In the genomic region with DNA sequence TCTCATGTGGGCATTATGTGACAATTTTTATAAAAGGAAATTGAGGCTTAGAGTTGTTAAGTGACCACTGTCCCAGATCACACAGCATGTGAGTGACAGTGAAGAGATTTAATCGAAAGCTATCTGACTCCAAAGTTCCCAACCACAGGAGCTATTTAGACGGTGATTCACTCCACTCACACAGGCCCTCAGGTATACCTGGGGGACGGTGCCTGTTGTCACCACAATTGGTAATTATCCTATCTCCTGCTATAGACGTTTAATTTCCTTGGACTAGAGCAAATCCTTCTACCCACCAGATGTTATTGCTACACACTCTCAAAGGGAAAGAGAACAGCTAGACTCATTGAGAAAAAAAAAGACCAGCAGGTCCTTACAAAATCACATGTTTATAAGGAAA, we compare ENCODE assay signal across 1 cellular context.
TF ChIP-seq lines count a peak whose summit lies in the region.

No MANE protein-coding gene starts in this region.

TF ChIP-seq in A549, 52 proteins besides CTCF, POLR2A, EP300 and RAD21 (continued from another document):
- TF ChIP-seq, protein P1, sequence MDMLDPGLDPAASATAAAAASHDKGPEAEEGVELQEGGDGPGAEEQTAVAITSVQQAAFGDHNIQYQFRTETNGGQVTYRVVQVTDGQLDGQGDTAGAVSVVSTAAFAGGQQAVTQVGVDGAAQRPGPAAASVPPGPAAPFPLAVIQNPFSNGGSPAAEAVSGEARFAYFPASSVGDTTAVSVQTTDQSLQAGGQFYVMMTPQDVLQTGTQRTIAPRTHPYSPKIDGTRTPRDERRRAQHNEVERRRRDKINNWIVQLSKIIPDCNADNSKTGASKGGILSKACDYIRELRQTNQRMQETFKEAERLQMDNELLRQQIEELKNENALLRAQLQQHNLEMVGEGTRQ (IDR thresholded peaks at IDR 0.05): no peak
- TF ChIP-seq, protein P2, sequence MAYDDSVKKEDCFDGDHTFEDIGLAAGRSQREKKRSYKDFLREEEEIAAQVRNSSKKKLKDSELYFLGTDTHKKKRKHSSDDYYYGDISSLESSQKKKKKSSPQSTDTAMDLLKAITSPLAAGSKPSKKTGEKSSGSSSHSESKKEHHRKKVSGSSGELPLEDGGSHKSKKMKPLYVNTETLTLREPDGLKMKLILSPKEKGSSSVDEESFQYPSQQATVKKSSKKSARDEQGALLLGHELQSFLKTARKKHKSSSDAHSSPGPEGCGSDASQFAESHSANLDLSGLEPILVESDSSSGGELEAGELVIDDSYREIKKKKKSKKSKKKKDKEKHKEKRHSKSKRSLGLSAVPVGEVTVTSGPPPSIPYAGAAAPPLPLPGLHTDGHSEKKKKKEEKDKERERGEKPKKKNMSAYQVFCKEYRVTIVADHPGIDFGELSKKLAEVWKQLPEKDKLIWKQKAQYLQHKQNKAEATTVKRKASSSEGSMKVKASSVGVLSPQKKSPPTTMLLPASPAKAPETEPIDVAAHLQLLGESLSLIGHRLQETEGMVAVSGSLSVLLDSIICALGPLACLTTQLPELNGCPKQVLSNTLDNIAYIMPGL (CRISPR knock-in tag; IDR thresholded peaks at IDR 0.05; ENCODE audit: borderline replicate concordance): no peak
- TF ChIP-seq, protein P3, sequence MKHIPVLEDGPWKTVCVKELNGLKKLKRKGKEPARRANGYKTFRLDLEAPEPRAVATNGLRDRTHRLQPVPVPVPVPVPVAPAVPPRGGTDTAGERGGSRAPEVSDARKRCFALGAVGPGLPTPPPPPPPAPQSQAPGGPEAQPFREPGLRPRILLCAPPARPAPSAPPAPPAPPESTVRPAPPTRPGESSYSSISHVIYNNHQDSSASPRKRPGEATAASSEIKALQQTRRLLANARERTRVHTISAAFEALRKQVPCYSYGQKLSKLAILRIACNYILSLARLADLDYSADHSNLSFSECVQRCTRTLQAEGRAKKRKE (CRISPR knock-in tag; IDR thresholded peaks at IDR 0.05; ENCODE audit: low read depth): no peak
- TF ChIP-seq, protein P4, sequence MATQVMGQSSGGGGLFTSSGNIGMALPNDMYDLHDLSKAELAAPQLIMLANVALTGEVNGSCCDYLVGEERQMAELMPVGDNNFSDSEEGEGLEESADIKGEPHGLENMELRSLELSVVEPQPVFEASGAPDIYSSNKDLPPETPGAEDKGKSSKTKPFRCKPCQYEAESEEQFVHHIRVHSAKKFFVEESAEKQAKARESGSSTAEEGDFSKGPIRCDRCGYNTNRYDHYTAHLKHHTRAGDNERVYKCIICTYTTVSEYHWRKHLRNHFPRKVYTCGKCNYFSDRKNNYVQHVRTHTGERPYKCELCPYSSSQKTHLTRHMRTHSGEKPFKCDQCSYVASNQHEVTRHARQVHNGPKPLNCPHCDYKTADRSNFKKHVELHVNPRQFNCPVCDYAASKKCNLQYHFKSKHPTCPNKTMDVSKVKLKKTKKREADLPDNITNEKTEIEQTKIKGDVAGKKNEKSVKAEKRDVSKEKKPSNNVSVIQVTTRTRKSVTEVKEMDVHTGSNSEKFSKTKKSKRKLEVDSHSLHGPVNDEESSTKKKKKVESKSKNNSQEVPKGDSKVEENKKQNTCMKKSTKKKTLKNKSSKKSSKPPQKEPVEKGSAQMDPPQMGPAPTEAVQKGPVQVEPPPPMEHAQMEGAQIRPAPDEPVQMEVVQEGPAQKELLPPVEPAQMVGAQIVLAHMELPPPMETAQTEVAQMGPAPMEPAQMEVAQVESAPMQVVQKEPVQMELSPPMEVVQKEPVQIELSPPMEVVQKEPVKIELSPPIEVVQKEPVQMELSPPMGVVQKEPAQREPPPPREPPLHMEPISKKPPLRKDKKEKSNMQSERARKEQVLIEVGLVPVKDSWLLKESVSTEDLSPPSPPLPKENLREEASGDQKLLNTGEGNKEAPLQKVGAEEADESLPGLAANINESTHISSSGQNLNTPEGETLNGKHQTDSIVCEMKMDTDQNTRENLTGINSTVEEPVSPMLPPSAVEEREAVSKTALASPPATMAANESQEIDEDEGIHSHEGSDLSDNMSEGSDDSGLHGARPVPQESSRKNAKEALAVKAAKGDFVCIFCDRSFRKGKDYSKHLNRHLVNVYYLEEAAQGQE (IDR thresholded peaks at IDR 0.05): no peak
- TF ChIP-seq, protein P5, sequence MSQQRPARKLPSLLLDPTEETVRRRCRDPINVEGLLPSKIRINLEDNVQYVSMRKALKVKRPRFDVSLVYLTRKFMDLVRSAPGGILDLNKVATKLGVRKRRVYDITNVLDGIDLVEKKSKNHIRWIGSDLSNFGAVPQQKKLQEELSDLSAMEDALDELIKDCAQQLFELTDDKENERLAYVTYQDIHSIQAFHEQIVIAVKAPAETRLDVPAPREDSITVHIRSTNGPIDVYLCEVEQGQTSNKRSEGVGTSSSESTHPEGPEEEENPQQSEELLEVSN (IDR thresholded peaks at IDR 0.05; ENCODE audit: borderline replicate concordance, low read depth): no peak
- TF ChIP-seq CEBPB (IDR thresholded peaks at IDR 0.05): no peak
- no peak for TF ChIP-seq HOXA7 (CRISPR knock-in tag; IDR thresholded peaks at IDR 0.05)
- TF ChIP-seq CBX8 (IDR thresholded peaks at IDR 0.05): no peak
- no peak for TF ChIP-seq ZFP36 (IDR thresholded peaks at IDR 0.05; ENCODE audit: borderline replicate concordance, partially characterized antibody)
- no peak for TF ChIP-seq NR3C1 (IDR thresholded peaks at IDR 0.05)
- TF ChIP-seq EHF (CRISPR knock-in tag; IDR thresholded peaks at IDR 0.05): no peak
TF ChIP-seq in A549: peak in this region for 0.
